Comparison of ENCODE assay signal across 1 cellular context in the genomic region with DNA sequence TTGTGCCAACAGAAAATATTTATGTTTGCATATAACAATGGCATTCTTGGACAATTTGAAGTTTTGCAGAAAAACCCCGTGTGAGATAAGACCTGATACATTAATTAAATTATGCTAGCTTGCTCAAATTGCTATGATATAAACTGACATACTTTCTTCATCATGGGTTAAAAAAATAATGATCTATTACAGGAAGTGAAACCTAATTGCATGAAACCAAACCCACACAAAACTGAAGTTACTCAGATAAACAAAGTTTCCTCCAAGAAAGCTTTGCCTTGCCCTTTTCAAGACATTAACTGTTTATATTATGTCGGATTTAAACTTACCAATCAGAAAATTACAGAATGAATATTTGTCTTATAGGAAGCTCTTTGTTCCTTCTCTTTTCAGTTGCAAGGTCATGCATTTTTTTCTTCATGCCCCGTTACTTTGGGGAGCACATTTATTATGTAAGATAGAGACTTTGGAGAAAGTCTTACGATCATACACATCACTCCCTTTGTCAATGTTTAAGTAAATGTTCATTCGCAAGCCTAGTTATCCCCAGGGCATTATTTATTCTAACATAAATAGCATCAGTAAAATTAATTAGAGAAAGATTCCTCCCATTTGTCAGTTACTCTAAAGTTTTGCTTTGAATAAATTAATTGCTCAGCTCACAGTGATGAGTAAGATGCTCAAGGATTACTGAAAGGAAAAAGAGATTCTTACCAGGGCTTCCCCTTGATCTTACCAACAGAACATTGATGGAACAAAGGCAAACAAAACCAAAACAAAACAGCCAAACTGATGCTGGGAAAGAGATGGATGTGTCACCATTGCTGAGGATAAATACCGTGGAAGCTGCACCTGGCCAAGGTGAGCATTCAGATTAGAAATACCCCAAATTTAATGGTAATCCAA.
TF ChIP-seq lines count a peak whose summit lies in the region.

No MANE protein-coding gene starts in this region.

TF ChIP-seq in WTC11, 78 proteins besides CTCF, POLR2A, EP300 and RAD21 (continued from another document):
- TF ChIP-seq, protein P1, sequence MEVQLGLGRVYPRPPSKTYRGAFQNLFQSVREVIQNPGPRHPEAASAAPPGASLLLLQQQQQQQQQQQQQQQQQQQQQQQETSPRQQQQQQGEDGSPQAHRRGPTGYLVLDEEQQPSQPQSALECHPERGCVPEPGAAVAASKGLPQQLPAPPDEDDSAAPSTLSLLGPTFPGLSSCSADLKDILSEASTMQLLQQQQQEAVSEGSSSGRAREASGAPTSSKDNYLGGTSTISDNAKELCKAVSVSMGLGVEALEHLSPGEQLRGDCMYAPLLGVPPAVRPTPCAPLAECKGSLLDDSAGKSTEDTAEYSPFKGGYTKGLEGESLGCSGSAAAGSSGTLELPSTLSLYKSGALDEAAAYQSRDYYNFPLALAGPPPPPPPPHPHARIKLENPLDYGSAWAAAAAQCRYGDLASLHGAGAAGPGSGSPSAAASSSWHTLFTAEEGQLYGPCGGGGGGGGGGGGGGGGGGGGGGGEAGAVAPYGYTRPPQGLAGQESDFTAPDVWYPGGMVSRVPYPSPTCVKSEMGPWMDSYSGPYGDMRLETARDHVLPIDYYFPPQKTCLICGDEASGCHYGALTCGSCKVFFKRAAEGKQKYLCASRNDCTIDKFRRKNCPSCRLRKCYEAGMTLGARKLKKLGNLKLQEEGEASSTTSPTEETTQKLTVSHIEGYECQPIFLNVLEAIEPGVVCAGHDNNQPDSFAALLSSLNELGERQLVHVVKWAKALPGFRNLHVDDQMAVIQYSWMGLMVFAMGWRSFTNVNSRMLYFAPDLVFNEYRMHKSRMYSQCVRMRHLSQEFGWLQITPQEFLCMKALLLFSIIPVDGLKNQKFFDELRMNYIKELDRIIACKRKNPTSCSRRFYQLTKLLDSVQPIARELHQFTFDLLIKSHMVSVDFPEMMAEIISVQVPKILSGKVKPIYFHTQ (CRISPR knock-in tag; IDR thresholded peaks at IDR 0.05): no peak
- TF ChIP-seq ZNF317 (CRISPR knock-in tag; IDR thresholded peaks at IDR 0.05; ENCODE audit: borderline replicate concordance, low read depth): no peak
- no peak for TF ChIP-seq PRRX2 (CRISPR knock-in tag; IDR thresholded peaks at IDR 0.05)
- TF ChIP-seq ESRRA (CRISPR knock-in tag; IDR thresholded peaks at IDR 0.05; ENCODE audit: borderline replicate concordance): no peak
- no peak for TF ChIP-seq CBFB (CRISPR knock-in tag; IDR thresholded peaks at IDR 0.05; ENCODE audit: low read depth)
- TF ChIP-seq, protein P2, sequence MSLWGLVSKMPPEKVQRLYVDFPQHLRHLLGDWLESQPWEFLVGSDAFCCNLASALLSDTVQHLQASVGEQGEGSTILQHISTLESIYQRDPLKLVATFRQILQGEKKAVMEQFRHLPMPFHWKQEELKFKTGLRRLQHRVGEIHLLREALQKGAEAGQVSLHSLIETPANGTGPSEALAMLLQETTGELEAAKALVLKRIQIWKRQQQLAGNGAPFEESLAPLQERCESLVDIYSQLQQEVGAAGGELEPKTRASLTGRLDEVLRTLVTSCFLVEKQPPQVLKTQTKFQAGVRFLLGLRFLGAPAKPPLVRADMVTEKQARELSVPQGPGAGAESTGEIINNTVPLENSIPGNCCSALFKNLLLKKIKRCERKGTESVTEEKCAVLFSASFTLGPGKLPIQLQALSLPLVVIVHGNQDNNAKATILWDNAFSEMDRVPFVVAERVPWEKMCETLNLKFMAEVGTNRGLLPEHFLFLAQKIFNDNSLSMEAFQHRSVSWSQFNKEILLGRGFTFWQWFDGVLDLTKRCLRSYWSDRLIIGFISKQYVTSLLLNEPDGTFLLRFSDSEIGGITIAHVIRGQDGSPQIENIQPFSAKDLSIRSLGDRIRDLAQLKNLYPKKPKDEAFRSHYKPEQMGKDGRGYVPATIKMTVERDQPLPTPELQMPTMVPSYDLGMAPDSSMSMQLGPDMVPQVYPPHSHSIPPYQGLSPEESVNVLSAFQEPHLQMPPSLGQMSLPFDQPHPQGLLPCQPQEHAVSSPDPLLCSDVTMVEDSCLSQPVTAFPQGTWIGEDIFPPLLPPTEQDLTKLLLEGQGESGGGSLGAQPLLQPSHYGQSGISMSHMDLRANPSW (CRISPR knock-in tag; conservative IDR thresholded peaks at IDR 0.05; ENCODE audit: low read depth): no peak
